Comparison of ENCODE assay signal across 9 cellular contexts in the genomic region with DNA sequence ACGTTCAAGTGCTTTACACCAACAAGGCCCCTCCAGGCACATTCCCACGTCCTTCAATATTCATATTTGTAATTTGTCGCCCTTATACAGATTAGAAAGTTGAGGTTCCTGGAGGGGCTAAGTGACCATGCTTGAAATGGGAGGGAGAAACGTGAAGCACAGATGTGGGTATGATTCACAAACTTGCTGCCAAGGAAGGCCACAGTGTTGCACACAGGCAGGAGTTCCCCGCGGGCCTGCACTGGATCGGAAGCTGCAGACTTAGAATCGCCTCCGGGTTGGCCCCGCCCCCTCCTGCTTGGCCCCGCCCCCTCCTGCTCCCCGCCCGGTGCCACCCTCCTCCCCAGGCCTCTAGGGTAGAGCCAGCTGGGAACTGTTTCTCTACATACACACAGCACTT. TPM values are rescaled to one million over a fixed set of nuclear protein-coding genes. Genes with fewer than 3 reads are reported as not detected.
DNase-seq lines count a peak whose midpoint lies in the region; ATAC-seq and TF ChIP-seq lines count a peak whose summit lies in the region.
"Had no signal": no experiment of that assay in that cellular context is flagged by ENCODE, and none has a peak within 500 bp of the region (broad histone marks: within the 10 kb centered on the region; RNA-seq: fewer than 3 reads in every experiment).

No MANE protein-coding gene starts in this region.

- H3K27me3 ChIP-seq in naive thymus-derived CD4-positive, alpha-beta T cell (ENCODE audit: control insufficient read depth in 2 of 2, insufficient read depth in 2 of 2, low read length in 2 of 2) = no peaks in the 10 kb centered on the region

- intact Hi-C loops in naive thymus-derived CD4-positive, alpha-beta T cell (cut with micrococcal nuclease) = no loop called here

- H3K36me3 ChIP-seq in naive thymus-derived CD4-positive, alpha-beta T cell (ENCODE audit: control insufficient read depth in 2 of 3, insufficient read depth in 3 of 3, low read length in 3 of 3) = no peaks in the 10 kb centered on the region

- peaks cover 0 to 5% (median 0%) of the 10 kb centered on the region in 7 donors for H3K4me1 Mint-ChIP-seq in naive thymus-derived CD4-positive, alpha-beta T cell

- no peaks in the 10 kb centered on the region for H3K4me1 ChIP-seq in naive thymus-derived CD4-positive, alpha-beta T cell (ENCODE audit: control insufficient read depth in 2 of 2, insufficient read depth in 2 of 2, low read length in 2 of 2)

- no peak overlapping the region for H3K27ac ChIP-seq in naive thymus-derived CD4-positive, alpha-beta T cell (ENCODE audit: low read depth, low read length)

- no peak overlapping the region for H3K4me3 ChIP-seq in naive thymus-derived CD4-positive, alpha-beta T cell (ENCODE audit: low read length)

- no peak for TF ChIP-seq POLR2A in erythroblast (IDR thresholded peaks at IDR 0.05; ENCODE audit: low read length)

- H3K36me3 Mint-ChIP-seq in naive thymus-derived CD4-positive, alpha-beta T cell = no peaks in the 10 kb centered on the region

- H3K27me3 Mint-ChIP-seq in naive thymus-derived CD4-positive, alpha-beta T cell = peaks cover 0 to 6% (median 1%) of the 10 kb centered on the region in 5 donors

- POLR2A ChIA-PET in naive thymus-derived CD4-positive, alpha-beta T cell (lab: Charles Lee) = no interaction called here

- peak; percentile 79 for ATAC-seq in naive thymus-derived CD4-positive, alpha-beta T cell

- CTCF ChIA-PET in naive thymus-derived CD4-positive, alpha-beta T cell (lab: Charles Lee) = no interaction called here

- H3K9me3 Mint-ChIP-seq in naive thymus-derived CD4-positive, alpha-beta T cell = peaks cover 0 to 2% (median 0%) of the 10 kb centered on the region in 11 donors

- H3K9me3 ChIP-seq in naive thymus-derived CD4-positive, alpha-beta T cell (ENCODE audit: control insufficient read depth in 2 of 3, low read length in 3 of 3) = no peaks in the 10 kb centered on the region

- no peak overlapping the region for H3K27ac Mint-ChIP-seq in naive thymus-derived CD4-positive, alpha-beta T cell

- peak; percentile 31 for DNase-seq in AG08396 (ENCODE audit: low spot score)
- peak; percentile 59 for DNase-seq in NOMO-1 treated with dmso at 0.1 percent for 144 hours (lab: John Stamatoyannopoulos, UW; ENCODE audit: unreplicated experiment)
- DNase-seq in erythroblast (lab: John Stamatoyannopoulos, UW) = peak; percentile 11 to 36
- no peak for DNase-seq in naive thymus-derived CD4-positive, alpha-beta T cell
- DNase-seq in HT-29 (ENCODE audit: low spot score) = no peak
- no peak for DNase-seq in NCI-H2107 (lab: John Stamatoyannopoulos, UW)
- no peak for DNase-seq in activated naive CD4-positive, alpha-beta T cell treated with Interleukin-2 at 50 U/mL for 16 hours
- no peak for DNase-seq in NCI-H69 (lab: John Stamatoyannopoulos, UW)
- DNase-seq: central memory CD4-positive, alpha-beta T cell had no signal

- H3K4me3 Mint-ChIP-seq in naive thymus-derived CD4-positive, alpha-beta T cell = no peak overlapping the region

RNA-seq across cellular contexts. Expression of a gene that starts 58.2 kb away (rescaled TPM):
- 100 to 1,000 TPM in 1 of 5 experiments, 10 to 100 TPM in 4; 70.1 to 147 (median 72.8) TPM for total RNA-seq in naive thymus-derived CD4-positive, alpha-beta T cell
- polyA plus RNA-seq in naive thymus-derived CD4-positive, alpha-beta T cell = 10 to 100 TPM; 15.0 to 20.8 TPM
- not detected in 2 replicates for total RNA-seq in HT-29 (2014; rRNA removed; shearing (Covaris generic))

Comparison
In these comparisons a context has a peak if more than half of its experiments do, and no peak if none do; other contexts are left out.
1. DNase-seq: peak in AG08396 (single experiment), NOMO-1 treated with dmso at 0.1 percent for 144 hours (single experiment) and erythroblast (2 of 2); none in naive thymus-derived CD4-positive, alpha-beta T cell (0 of 9), HT-29 (single experiment), NCI-H2107 (single experiment), activated naive CD4-positive, alpha-beta T cell treated with Interleukin-2 at 50 U/mL for 16 hours (single experiment) and NCI-H69 (single experiment).
2. RNA of a gene that starts 58.2 kb away (total RNA-seq): 70.1 to 147 TPM in naive thymus-derived CD4-positive, alpha-beta T cell; not detected in HT-29; every median in the first group is over 10 times any median in the second.